In the genomic region with DNA sequence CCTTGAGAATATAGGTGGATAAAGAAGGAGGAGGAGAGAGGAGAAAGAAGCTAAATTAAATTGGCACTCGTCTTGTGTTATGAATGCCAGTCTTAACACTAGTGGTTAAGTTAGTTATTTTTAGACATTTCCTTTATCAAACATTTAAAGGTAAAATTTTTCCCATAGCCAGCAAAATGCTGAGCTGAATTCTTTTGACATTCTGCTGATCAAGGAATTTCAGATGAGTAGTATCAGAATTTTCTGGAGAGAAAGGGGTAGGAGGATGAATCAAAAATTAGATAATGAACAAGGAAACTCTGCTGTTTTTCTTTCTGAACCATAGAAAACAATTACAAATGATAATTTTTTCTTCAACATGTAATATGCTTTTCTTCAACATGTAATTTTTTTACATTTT, we compare ENCODE assay signal across 37 cellular contexts. TPM values are rescaled to one million over a fixed set of nuclear protein-coding genes. Genes with fewer than 3 reads are reported as not detected.
"Had no signal": no experiment of that assay in that cellular context is flagged by ENCODE, and none has a peak within 500 bp of the region (broad histone marks: within the 10 kb centered on the region; RNA-seq: fewer than 3 reads in every experiment).

No MANE protein-coding gene starts in this region.

- ATAC-seq: activated CD4-positive, alpha-beta T cell treated with anti-CD3 and anti-CD28 coated beads for 36 hours; activated CD8-positive, alpha-beta memory T cell treated with anti-CD3 and anti-CD28 coated beads, Interleukin-2, amount 10 ng/mL, durations not matched to agents 7 days and 5 days; activated CD8-positive, alpha-beta T cell treated with anti-CD3 and anti-CD28 coated beads, Interleukin-2, amount 10 ng/mL, durations not matched to agents 7 days and 5 days; activated naive CD8-positive, alpha-beta T cell treated with anti-CD3 and anti-CD28 coated beads, Interleukin-2, amount 50 U/mL, for 24 hours; body of pancreas; effector memory CD8-positive, alpha-beta T cell; foreskin keratinocyte; gastroesophageal sphincter; heart right ventricle; T-helper 17 cell had no signal

- H3K27me3 Mint-ChIP-seq: activated CD4-positive, alpha-beta memory T cell treated with anti-CD3 and anti-CD28 coated beads for 36 hours; activated CD4-positive, alpha-beta T cell treated with anti-CD3 and anti-CD28 coated beads for 36 hours; activated CD4-positive, alpha-beta T cell treated with anti-CD3 and anti-CD28 coated beads, Interleukin-2, amount 10 ng/mL, durations not matched to agents 24 days and 14 days; activated CD8-positive, alpha-beta memory T cell treated with anti-CD3 and anti-CD28 coated beads, Interleukin-2, amount 10 ng/mL, durations not matched to agents 7 days and 5 days; activated naive CD4-positive, alpha-beta T cell treated with anti-CD3 and anti-CD28 coated beads, Interleukin-2, amount 50 U/mL, for 24 hours; activated naive CD8-positive, alpha-beta T cell treated with anti-CD3 and anti-CD28 coated beads for 36 hours; activated naive CD8-positive, alpha-beta T cell treated with anti-CD3 and anti-CD28 coated beads, Interleukin-2, amount 50 U/mL, for 24 hours; effector memory CD8-positive, alpha-beta T cell; T-helper 17 cell had no signal

- DNase-seq: activated CD4-positive, alpha-beta memory T cell treated with anti-CD3 and anti-CD28 coated beads for 36 hours; activated CD4-positive, alpha-beta T cell treated with anti-CD3 and anti-CD28 coated beads for 36 hours; activated CD4-positive, alpha-beta T cell treated with anti-CD3 and anti-CD28 coated beads, Interleukin-2, amount 10 ng/mL, durations not matched to agents 24 days and 14 days; activated CD4-positive, CD25-positive, alpha-beta regulatory T cell; activated CD4-positive, CD25-positive, alpha-beta regulatory T cell treated with anti-CD3 and anti-CD28 coated beads, Interleukin-2, amount 50 U/mL, for 72 hours; activated CD8-positive, alpha-beta memory T cell treated with anti-CD3 and anti-CD28 coated beads, Interleukin-2, amount 10 ng/mL, durations not matched to agents 7 days and 5 days; activated CD8-positive, alpha-beta memory T cell treated with anti-CD3 and anti-CD28 coated beads, Interleukin-2, amount 50 U/mL, for 4 hours; activated CD8-positive, alpha-beta T cell treated with anti-CD3 and anti-CD28 coated beads, Interleukin-2, amount 10 ng/mL, durations not matched to agents 7 days and 5 days; activated effector memory CD4-positive, alpha-beta T cell treated with anti-CD3 and anti-CD28 coated beads, Interleukin-2, amount 50 U/mL, for 16 hours; activated naive CD4-positive, alpha-beta T cell treated with anti-CD3 and anti-CD28 coated beads for 36 hours; activated naive CD8-positive, alpha-beta T cell treated with anti-CD3 and anti-CD28 coated beads for 36 hours; activated naive CD8-positive, alpha-beta T cell treated with anti-CD3 and anti-CD28 coated beads, Interleukin-2, amount 50 U/mL, for 24 hours; activated T-cell treated with anti-CD3 and anti-CD28 coated beads, Interleukin-2, amount 50 U/mL, for 1 hour; activated T-cell treated with anti-CD3 and anti-CD28 coated beads, Interleukin-2, amount 50 U/mL, for 48 hours; adrenal gland; amygdala; aorta; body of pancreas; caudate nucleus; cortex of kidney; dermis blood vessel endothelial cell; effector CD4-positive, alpha-beta T cell; effector memory CD8-positive, alpha-beta T cell; erythroblast; foreskin keratinocyte; heart right ventricle; T-helper 17 cell; T1000; WERI-Rb-1 had no signal

- H3K9me3 Mint-ChIP-seq: activated CD4-positive, alpha-beta T cell treated with anti-CD3 and anti-CD28 coated beads, Interleukin-2, amount 10 ng/mL, durations not matched to agents 24 days and 14 days; activated T-helper 1 cell treated with anti-CD3 and anti-CD28 coated beads, Interleukin-12 subunit alpha, Interleukin-12 subunit beta, Interleukin-2, Interleukin-4 antibody, amounts not matched to agents 30 ng/mL and 10 ng/mL and 1 ng/mL, durations not matched to agents 14 hours and 24 hours and 36 hours had no signal

- H3K27ac Mint-ChIP-seq: activated CD4-positive, alpha-beta memory T cell treated with anti-CD3 and anti-CD28 coated beads for 36 hours; activated CD4-positive, alpha-beta T cell treated with anti-CD3 and anti-CD28 coated beads for 36 hours; activated CD4-positive, alpha-beta T cell treated with anti-CD3 and anti-CD28 coated beads, Interleukin-2, amount 10 ng/mL, durations not matched to agents 24 days and 14 days; activated CD8-positive, alpha-beta memory T cell treated with anti-CD3 and anti-CD28 coated beads, Interleukin-2, amount 10 ng/mL, durations not matched to agents 7 days and 5 days; activated CD8-positive, alpha-beta T cell treated with anti-CD3 and anti-CD28 coated beads, Interleukin-2, amount 10 ng/mL, durations not matched to agents 7 days and 5 days; activated naive CD4-positive, alpha-beta T cell treated with anti-CD3 and anti-CD28 coated beads for 36 hours; activated naive CD4-positive, alpha-beta T cell treated with anti-CD3 and anti-CD28 coated beads, Interleukin-2, amount 50 U/mL, for 24 hours; activated naive CD8-positive, alpha-beta T cell treated with anti-CD3 and anti-CD28 coated beads for 36 hours; activated naive CD8-positive, alpha-beta T cell treated with anti-CD3 and anti-CD28 coated beads, Interleukin-2, amount 50 U/mL, for 24 hours; activated T-helper 1 cell treated with anti-CD3 and anti-CD28 coated beads, Interleukin-12 subunit alpha, Interleukin-12 subunit beta, Interleukin-2, Interleukin-4 antibody, amounts not matched to agents 30 ng/mL and 10 ng/mL and 1 ng/mL, durations not matched to agents 14 hours and 24 hours and 36 hours; activated T-helper 2 cell treated with anti-CD3 and anti-CD28 coated beads, Interferon-gamma antibody, Interleukin-2, Interleukin-4, amounts not matched to agents 10 μg/mL and 5 μg/mL and 100 μg/mL, durations not matched to agents 14 hours and 24 hours and 36 hours; effector memory CD8-positive, alpha-beta T cell; T-helper 17 cell; T-helper 2 cell treated with Interferon-gamma antibody and Interleukin-4, amounts not matched to agents 5 μg/mL and 100 μg/mL, for 36 hours had no signal

- H3K36me3 ChIP-seq: adrenal gland, esophagus muscularis mucosa, gastroesophageal sphincter, heart right ventricle, WERI-Rb-1 had no signal

- H3K4me3 ChIP-seq: adrenal gland, body of pancreas, esophagus muscularis mucosa, gastroesophageal sphincter, heart right ventricle had no signal

- H3K4me1 ChIP-seq: adrenal gland, body of pancreas, esophagus muscularis mucosa, foreskin keratinocyte, gastroesophageal sphincter, heart right ventricle had no signal

- H3K27me3 ChIP-seq: adrenal gland, body of pancreas, esophagus muscularis mucosa, foreskin keratinocyte, gastroesophageal sphincter, heart right ventricle had no signal

- H3K27ac ChIP-seq: adrenal gland, body of pancreas, esophagus muscularis mucosa, foreskin keratinocyte, gastroesophageal sphincter, heart right ventricle, WERI-Rb-1 had no signal

- H3K9me3 ChIP-seq: adrenal gland, body of pancreas, esophagus muscularis mucosa, gastroesophageal sphincter, heart right ventricle had no signal

- FAIRE-seq: colon had no signal

- H3K4me3 Mint-ChIP-seq: activated CD4-positive, alpha-beta memory T cell treated with anti-CD3 and anti-CD28 coated beads for 36 hours; activated CD4-positive, alpha-beta T cell treated with anti-CD3 and anti-CD28 coated beads for 36 hours; activated CD4-positive, alpha-beta T cell treated with anti-CD3 and anti-CD28 coated beads, Interleukin-2, amount 10 ng/mL, durations not matched to agents 24 days and 14 days; activated CD8-positive, alpha-beta memory T cell treated with anti-CD3 and anti-CD28 coated beads, Interleukin-2, amount 10 ng/mL, durations not matched to agents 7 days and 5 days; activated CD8-positive, alpha-beta T cell treated with anti-CD3 and anti-CD28 coated beads, Interleukin-2, amount 10 ng/mL, durations not matched to agents 7 days and 5 days; activated naive CD4-positive, alpha-beta T cell treated with anti-CD3 and anti-CD28 coated beads for 36 hours; activated naive CD4-positive, alpha-beta T cell treated with anti-CD3 and anti-CD28 coated beads, Interleukin-2, amount 50 U/mL, for 24 hours; activated naive CD8-positive, alpha-beta T cell treated with anti-CD3 and anti-CD28 coated beads for 36 hours; activated naive CD8-positive, alpha-beta T cell treated with anti-CD3 and anti-CD28 coated beads, Interleukin-2, amount 50 U/mL, for 24 hours; activated T-helper 1 cell treated with anti-CD3 and anti-CD28 coated beads, Interleukin-12 subunit alpha, Interleukin-12 subunit beta, Interleukin-2, Interleukin-4 antibody, amounts not matched to agents 30 ng/mL and 10 ng/mL and 1 ng/mL, durations not matched to agents 14 hours and 24 hours and 36 hours; effector memory CD8-positive, alpha-beta T cell; T-helper 17 cell; T-helper 2 cell treated with Interferon-gamma antibody and Interleukin-4, amounts not matched to agents 5 μg/mL and 100 μg/mL, for 36 hours had no signal

- H3K36me3 Mint-ChIP-seq: activated CD4-positive, alpha-beta memory T cell treated with anti-CD3 and anti-CD28 coated beads for 36 hours; activated CD8-positive, alpha-beta memory T cell treated with anti-CD3 and anti-CD28 coated beads, Interleukin-2, amount 10 ng/mL, durations not matched to agents 7 days and 5 days; activated naive CD4-positive, alpha-beta T cell treated with anti-CD3 and anti-CD28 coated beads, Interleukin-2, amount 50 U/mL, for 24 hours; activated naive CD8-positive, alpha-beta T cell treated with anti-CD3 and anti-CD28 coated beads for 36 hours had no signal

- H3K4me1 Mint-ChIP-seq: activated CD4-positive, alpha-beta T cell treated with anti-CD3 and anti-CD28 coated beads for 36 hours; activated CD4-positive, alpha-beta T cell treated with anti-CD3 and anti-CD28 coated beads, Interleukin-2, amount 10 ng/mL, durations not matched to agents 24 days and 14 days; activated CD8-positive, alpha-beta memory T cell treated with anti-CD3 and anti-CD28 coated beads, Interleukin-2, amount 10 ng/mL, durations not matched to agents 7 days and 5 days; activated naive CD4-positive, alpha-beta T cell treated with anti-CD3 and anti-CD28 coated beads, Interleukin-2, amount 50 U/mL, for 24 hours; activated naive CD8-positive, alpha-beta T cell treated with anti-CD3 and anti-CD28 coated beads for 36 hours; activated naive CD8-positive, alpha-beta T cell treated with anti-CD3 and anti-CD28 coated beads, Interleukin-2, amount 50 U/mL, for 24 hours; T-helper 17 cell had no signal

RNA-seq across cellular contexts. Expression of gene ASXL3, which starts 52.5 kb away (rescaled TPM):
- total RNA-seq: activated CD4-positive, alpha-beta memory T cell treated with anti-CD3 and anti-CD28 coated beads for 36 hours; activated CD4-positive, alpha-beta T cell treated with anti-CD3 and anti-CD28 coated beads for 36 hours; activated CD4-positive, alpha-beta T cell treated with anti-CD3 and anti-CD28 coated beads, Interleukin-2, amount 10 ng/mL, durations not matched to agents 24 days and 14 days; activated CD8-positive, alpha-beta memory T cell treated with anti-CD3 and anti-CD28 coated beads for 36 hours; activated CD8-positive, alpha-beta memory T cell treated with anti-CD3 and anti-CD28 coated beads, Interleukin-2, amount 10 ng/mL, durations not matched to agents 7 days and 5 days; activated CD8-positive, alpha-beta T cell treated with anti-CD3 and anti-CD28 coated beads, Interleukin-2, amount 10 ng/mL, durations not matched to agents 7 days and 5 days; activated naive CD4-positive, alpha-beta T cell treated with anti-CD3 and anti-CD28 coated beads for 36 hours; activated naive CD8-positive, alpha-beta T cell treated with anti-CD3 and anti-CD28 coated beads for 36 hours; activated T-helper 1 cell treated with anti-CD3 and anti-CD28 coated beads, Interleukin-12 subunit alpha, Interleukin-12 subunit beta, Interleukin-2, Interleukin-4 antibody, amounts not matched to agents 30 ng/mL and 10 ng/mL and 1 ng/mL, durations not matched to agents 14 hours and 24 hours and 36 hours; activated T-helper 2 cell treated with anti-CD3 and anti-CD28 coated beads, Interferon-gamma antibody, Interleukin-2, Interleukin-4, amounts not matched to agents 10 μg/mL and 5 μg/mL and 100 μg/mL, durations not matched to agents 14 hours and 24 hours and 36 hours; dermis blood vessel endothelial cell; foreskin keratinocyte; T-helper 17 cell had no signal
